In genomic region chr2:25854613-25855012, GRCh38 we compare ENCODE assay signal across 11 cellular contexts.
"Had no signal": no experiment of that assay in that cellular context is flagged by ENCODE, and none has a peak within 500 bp of the region (broad histone marks: within the 10 kb centered on the region; RNA-seq: fewer than 3 reads in every experiment).

No MANE protein-coding gene starts in this region.

- DNase-seq: activated CD4-positive, alpha-beta T cell treated with anti-CD3 and anti-CD28 coated beads for 48 hours; activated CD8-positive, alpha-beta T cell treated with anti-CD3 and anti-CD28 coated beads, Interleukin-2, amount 10 ng/mL, durations not matched to agents 7 days and 5 days; activated naive CD4-positive, alpha-beta T cell treated with Interleukin-2 at 50 U/mL for 16 hours; left colon; mucosa of descending colon; naive thymus-derived CD4-positive, alpha-beta T cell; pancreas; stimulated activated CD4-positive, alpha-beta T cell treated with anti-CD3 and anti-CD28 coated beads, Interleukin-2, amount 100 ng/mL, for 48 hours; stimulated activated naive CD4-positive, alpha-beta T cell treated with Interleukin-2 at 50 U/mL for 16 hours; upper lobe of right lung had no signal

- H3K9me3 ChIP-seq: mucosa of descending colon, pancreas, upper lobe of right lung had no signal

- H3K27me3 Mint-ChIP-seq: naive thymus-derived CD4-positive, alpha-beta T cell had no signal

- H3K4me3 ChIP-seq: cardiac muscle cell, mucosa of descending colon, pancreas, upper lobe of right lung had no signal

- H3K27me3 ChIP-seq: cardiac muscle cell, pancreas, upper lobe of right lung had no signal

- H3K9me3 Mint-ChIP-seq: naive thymus-derived CD4-positive, alpha-beta T cell had no signal

- H3K36me3 ChIP-seq: cardiac muscle cell, pancreas, upper lobe of right lung had no signal

- H3K4me3 Mint-ChIP-seq: activated CD8-positive, alpha-beta T cell treated with anti-CD3 and anti-CD28 coated beads, Interleukin-2, amount 10 ng/mL, durations not matched to agents 7 days and 5 days; naive thymus-derived CD4-positive, alpha-beta T cell had no signal

- H3K27ac ChIP-seq: cardiac muscle cell, pancreas, upper lobe of right lung had no signal
